ENCODE assay signal across 31 cellular contexts in the genomic region with DNA sequence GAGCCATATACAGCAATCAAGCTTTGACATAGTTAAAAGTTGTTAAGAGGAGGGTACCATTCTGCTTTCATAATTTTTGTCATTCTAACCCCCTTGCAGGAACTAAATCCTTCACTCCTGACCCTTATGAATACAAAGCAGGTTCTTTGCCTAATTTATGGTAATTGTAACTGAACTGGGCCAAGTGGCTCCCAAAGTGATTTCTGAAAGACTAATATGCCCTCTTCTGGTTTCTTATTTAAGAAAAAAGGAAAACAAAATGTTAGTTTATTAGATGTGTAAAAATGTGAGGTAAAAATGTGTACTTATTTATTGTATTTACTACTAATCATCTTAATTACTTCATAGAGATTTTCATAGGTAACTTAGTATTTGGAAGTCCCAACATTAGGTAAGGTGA.
"Had no signal": no experiment of that assay in that cellular context is flagged by ENCODE, and none has a peak within 500 bp of the region (broad histone marks: within the 10 kb centered on the region; RNA-seq: fewer than 3 reads in every experiment).

No MANE protein-coding gene starts in this region.

- DNase-seq: activated CD4-positive, alpha-beta memory T cell treated with anti-CD3 and anti-CD28 coated beads for 36 hours; activated CD4-positive, alpha-beta T cell treated with anti-CD3 and anti-CD28 coated beads, Interleukin-2, amount 10 ng/mL, durations not matched to agents 24 days and 14 days; activated CD4-positive, CD25-positive, alpha-beta regulatory T cell treated with anti-CD3 and anti-CD28 coated beads, Interleukin-2, amount 50 U/mL, for 72 hours; activated CD8-positive, alpha-beta memory T cell treated with anti-CD3 and anti-CD28 coated beads, Interleukin-2, amount 50 U/mL, for 48 hours; activated gamma-delta T cell; activated naive CD4-positive, alpha-beta T cell treated with anti-CD3 and anti-CD28 coated beads, Interleukin-2, amount 10 ng/mL, durations not matched to agents 7 days and 5 days; activated naive CD8-positive, alpha-beta T cell treated with anti-CD3 and anti-CD28 coated beads, Interleukin-2, amount 10 ng/mL, durations not matched to agents 7 days and 5 days; activated T-cell treated with anti-CD3 and anti-CD28 coated beads, Interleukin-2, amount 50 U/mL, for 24 hours; caudate nucleus; head of caudate nucleus; hippocampal formation; kidney; left colon; naive thymus-derived CD8-positive, alpha-beta T cell; nucleus accumbens; psoas muscle; stimulated activated CD4-positive, alpha-beta T cell treated with anti-CD3 and anti-CD28 coated beads, Interleukin-1b, Interleukin-23, amount 100 ng/mL, for 48 hours; stimulated activated CD4-positive, alpha-beta T cell treated with anti-CD3 and anti-CD28 coated beads, Interleukin-4, amount 100 ng/mL, for 4 hours; stimulated activated CD8-positive, alpha-beta memory T cell treated with anti-CD3 and anti-CD28 coated beads, Interleukin-4, amount 100 ng/mL, for 48 hours; stimulated activated naive CD8-positive, alpha-beta T cell treated with anti-CD3 and anti-CD28 coated beads, Interleukin-15, amount 100 ng/mL, for 72 hours; substantia nigra; uterus had no signal

- H3K9me3 ChIP-seq: ascending aorta, psoas muscle, uterus had no signal

- H3K4me3 Mint-ChIP-seq: activated CD4-positive, alpha-beta memory T cell treated with anti-CD3 and anti-CD28 coated beads for 36 hours; activated CD4-positive, alpha-beta T cell treated with anti-CD3 and anti-CD28 coated beads, Interleukin-2, amount 10 ng/mL, durations not matched to agents 24 days and 14 days; activated naive CD4-positive, alpha-beta T cell treated with anti-CD3 and anti-CD28 coated beads, Interleukin-2, amount 10 ng/mL, durations not matched to agents 7 days and 5 days; activated naive CD8-positive, alpha-beta T cell treated with anti-CD3 and anti-CD28 coated beads, Interleukin-2, amount 10 ng/mL, durations not matched to agents 7 days and 5 days; activated T-cell treated with anti-CD3 and anti-CD28 coated beads, Interleukin-2, amount 50 U/mL, for 24 hours; brain; naive thymus-derived CD8-positive, alpha-beta T cell; neural crest cell; stimulated activated memory B cell treated with anti-CD40 and anti-IgM and Interleukin-4, amounts not matched to agents 10 μg/mL and 1 μg/mL and 100 μg/mL, for 72 hours; stimulated activated naive CD8-positive, alpha-beta T cell treated with anti-CD3 and anti-CD28 coated beads, Interleukin-15, amount 100 ng/mL, for 72 hours; type B pancreatic cell had no signal

- H3K27ac ChIP-seq: ascending aorta, parathyroid adenoma, psoas muscle, uterus had no signal

- H3K9ac ChIP-seq: parathyroid adenoma had no signal

- H3K36me3 Mint-ChIP-seq: activated CD4-positive, alpha-beta memory T cell treated with anti-CD3 and anti-CD28 coated beads for 36 hours; activated naive CD4-positive, alpha-beta T cell treated with anti-CD3 and anti-CD28 coated beads, Interleukin-2, amount 10 ng/mL, durations not matched to agents 7 days and 5 days; activated naive CD8-positive, alpha-beta T cell treated with anti-CD3 and anti-CD28 coated beads, Interleukin-2, amount 10 ng/mL, durations not matched to agents 7 days and 5 days; brain; naive thymus-derived CD8-positive, alpha-beta T cell; stimulated activated memory B cell treated with anti-CD40 and anti-IgM and Interleukin-4, amounts not matched to agents 10 μg/mL and 1 μg/mL and 100 μg/mL, for 72 hours had no signal

- H3K4me1 Mint-ChIP-seq: activated CD4-positive, alpha-beta T cell treated with anti-CD3 and anti-CD28 coated beads, Interleukin-2, amount 10 ng/mL, durations not matched to agents 24 days and 14 days; activated naive CD4-positive, alpha-beta T cell treated with anti-CD3 and anti-CD28 coated beads, Interleukin-2, amount 10 ng/mL, durations not matched to agents 7 days and 5 days; neural crest cell; stimulated activated memory B cell treated with anti-CD40 and anti-IgM and Interleukin-4, amounts not matched to agents 10 μg/mL and 1 μg/mL and 100 μg/mL, for 72 hours; stimulated activated naive CD8-positive, alpha-beta T cell treated with anti-CD3 and anti-CD28 coated beads, Interleukin-15, amount 100 ng/mL, for 72 hours had no signal

- H3K27ac Mint-ChIP-seq: activated CD4-positive, alpha-beta memory T cell treated with anti-CD3 and anti-CD28 coated beads for 36 hours; activated CD4-positive, alpha-beta T cell treated with anti-CD3 and anti-CD28 coated beads, Interleukin-2, amount 10 ng/mL, durations not matched to agents 24 days and 14 days; activated naive CD4-positive, alpha-beta T cell treated with anti-CD3 and anti-CD28 coated beads, Interleukin-2, amount 10 ng/mL, durations not matched to agents 7 days and 5 days; activated naive CD8-positive, alpha-beta T cell treated with anti-CD3 and anti-CD28 coated beads, Interleukin-2, amount 10 ng/mL, durations not matched to agents 7 days and 5 days; activated T-cell treated with anti-CD3 and anti-CD28 coated beads, Interleukin-2, amount 50 U/mL, for 24 hours; brain; naive thymus-derived CD8-positive, alpha-beta T cell; stimulated activated memory B cell treated with anti-CD40 and anti-IgM and Interleukin-4, amounts not matched to agents 10 μg/mL and 1 μg/mL and 100 μg/mL, for 72 hours; stimulated activated naive CD8-positive, alpha-beta T cell treated with anti-CD3 and anti-CD28 coated beads, Interleukin-15, amount 100 ng/mL, for 72 hours; type B pancreatic cell had no signal

- H2AFZ ChIP-seq: parathyroid adenoma had no signal

- H3K9me3 Mint-ChIP-seq: activated CD4-positive, alpha-beta T cell treated with anti-CD3 and anti-CD28 coated beads, Interleukin-2, amount 10 ng/mL, durations not matched to agents 24 days and 14 days; activated naive CD4-positive, alpha-beta T cell treated with anti-CD3 and anti-CD28 coated beads, Interleukin-2, amount 10 ng/mL, durations not matched to agents 7 days and 5 days; activated naive CD8-positive, alpha-beta T cell treated with anti-CD3 and anti-CD28 coated beads, Interleukin-2, amount 10 ng/mL, durations not matched to agents 7 days and 5 days; brain; neural crest cell; stimulated activated naive CD8-positive, alpha-beta T cell treated with anti-CD3 and anti-CD28 coated beads, Interleukin-15, amount 100 ng/mL, for 72 hours; type B pancreatic cell had no signal

- FAIRE-seq: endothelial cell of umbilical vein, kidney, TTC549 had no signal

- H3K36me3 ChIP-seq: ascending aorta, uterus had no signal

- H3K79me2 ChIP-seq: parathyroid adenoma had no signal

- H3K4me1 ChIP-seq: ascending aorta, parathyroid adenoma, psoas muscle, uterus had no signal

- H3K4me2 ChIP-seq: smooth muscle cell had no signal

- H3K4me3 ChIP-seq: ascending aorta, psoas muscle, smooth muscle cell, uterus had no signal

- H3K27me3 ChIP-seq: ascending aorta, uterus had no signal

- H3K27me3 Mint-ChIP-seq: activated CD4-positive, alpha-beta memory T cell treated with anti-CD3 and anti-CD28 coated beads for 36 hours; activated CD4-positive, alpha-beta T cell treated with anti-CD3 and anti-CD28 coated beads, Interleukin-2, amount 10 ng/mL, durations not matched to agents 24 days and 14 days; activated naive CD4-positive, alpha-beta T cell treated with anti-CD3 and anti-CD28 coated beads, Interleukin-2, amount 10 ng/mL, durations not matched to agents 7 days and 5 days; activated T-cell treated with anti-CD3 and anti-CD28 coated beads, Interleukin-2, amount 50 U/mL, for 24 hours; stimulated activated memory B cell treated with anti-CD40 and anti-IgM and Interleukin-4, amounts not matched to agents 10 μg/mL and 1 μg/mL and 100 μg/mL, for 72 hours; stimulated activated naive CD8-positive, alpha-beta T cell treated with anti-CD3 and anti-CD28 coated beads, Interleukin-15, amount 100 ng/mL, for 72 hours; type B pancreatic cell had no signal

- ATAC-seq: left colon; naive thymus-derived CD8-positive, alpha-beta T cell; psoas muscle; stimulated activated memory B cell treated with anti-CD40 and anti-IgM and Interleukin-4, amounts not matched to agents 10 μg/mL and 1 μg/mL and 100 μg/mL, for 72 hours; stimulated activated naive CD8-positive, alpha-beta T cell treated with anti-CD3 and anti-CD28 coated beads, Interleukin-15, amount 100 ng/mL, for 72 hours had no signal
